In the genomic region with DNA sequence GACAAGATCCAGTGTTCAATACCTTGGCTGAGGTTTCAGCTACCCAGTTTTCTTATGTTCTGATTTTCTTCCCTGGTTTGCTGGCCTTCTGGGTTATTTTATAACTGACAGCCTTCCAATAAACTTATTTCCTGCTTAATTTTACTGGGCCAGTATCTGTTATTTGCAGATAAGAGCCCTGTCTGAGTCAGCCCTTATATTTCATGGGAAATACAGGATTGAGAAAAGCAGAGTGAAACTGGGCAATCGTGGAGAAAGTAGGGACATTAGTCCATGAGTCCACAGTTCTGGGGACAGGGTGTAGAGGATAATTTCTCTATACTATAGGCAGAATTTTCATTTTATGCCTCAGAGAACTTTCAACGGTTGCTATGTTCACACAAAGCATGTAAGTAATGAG, we compare ENCODE assay signal across 26 cellular contexts.
"Had no signal": no experiment of that assay in that cellular context is flagged by ENCODE, and none has a peak within 500 bp of the region (broad histone marks: within the 10 kb centered on the region; RNA-seq: fewer than 3 reads in every experiment).

No MANE protein-coding gene starts in this region.

- H3K4me3 ChIP-seq: coronary artery, esophagus squamous epithelium, gastrocnemius medialis, prostate gland, right atrium auricular region, sigmoid colon, suprapubic skin, transverse colon, upper lobe of right lung, uterus had no signal

- H3K4me3 Mint-ChIP-seq: naive thymus-derived CD4-positive, alpha-beta T cell; nephron progenitor cell; stimulated activated naive CD8-positive, alpha-beta T cell treated with anti-CD3 and anti-CD28 coated beads, Interleukin-15, amount 100 ng/mL, for 72 hours had no signal

- H3K36me3 ChIP-seq: esophagus squamous epithelium, gastrocnemius medialis, prostate gland, right atrium auricular region, sigmoid colon, transverse colon, upper lobe of right lung, uterus had no signal

- DNase-seq: dermis blood vessel endothelial cell; effector memory CD4-positive, alpha-beta T cell; esophagus squamous epithelium; foreskin fibroblast; gastrocnemius medialis; head of caudate nucleus; kidney; mesenchymal stem cell; midbrain; naive thymus-derived CD4-positive, alpha-beta T cell; nephron progenitor cell; nucleus accumbens; sigmoid colon; stimulated activated CD4-positive, alpha-beta T cell treated with anti-CD3 and anti-CD28 coated beads, Interleukin-15, amount 100 ng/mL, for 24 hours; stimulated activated CD4-positive, alpha-beta T cell treated with anti-CD3 and anti-CD28 coated beads, Interleukin-4, amount 100 ng/mL, for 1 hour; stimulated activated CD8-positive, alpha-beta memory T cell treated with anti-CD3 and anti-CD28 coated beads, Interleukin-4, amount 100 ng/mL, for 48 hours; stimulated activated naive CD4-positive, alpha-beta T cell; stimulated activated naive CD8-positive, alpha-beta T cell treated with anti-CD3 and anti-CD28 coated beads, Interleukin-15, amount 100 ng/mL, for 72 hours; transverse colon; upper lobe of right lung; uterus had no signal

- H3K4me1 Mint-ChIP-seq: naive thymus-derived CD4-positive, alpha-beta T cell; nephron progenitor cell; stimulated activated naive CD8-positive, alpha-beta T cell treated with anti-CD3 and anti-CD28 coated beads, Interleukin-15, amount 100 ng/mL, for 72 hours had no signal

- H3K27me3 Mint-ChIP-seq: naive thymus-derived CD4-positive, alpha-beta T cell; stimulated activated naive CD8-positive, alpha-beta T cell treated with anti-CD3 and anti-CD28 coated beads, Interleukin-15, amount 100 ng/mL, for 72 hours had no signal

- H3K27me3 ChIP-seq: esophagus squamous epithelium, gastrocnemius medialis, right atrium auricular region, sigmoid colon, suprapubic skin, transverse colon, upper lobe of right lung, uterus had no signal

- H3K27ac ChIP-seq: coronary artery, esophagus squamous epithelium, gastrocnemius medialis, prostate gland, right atrium auricular region, sigmoid colon, suprapubic skin, transverse colon, upper lobe of right lung, uterus had no signal

- H3K9me3 ChIP-seq: esophagus squamous epithelium, gastrocnemius medialis, prostate gland, right atrium auricular region, sigmoid colon, suprapubic skin, transverse colon, upper lobe of right lung, uterus had no signal

- H3K27ac Mint-ChIP-seq: nephron progenitor cell; stimulated activated naive CD8-positive, alpha-beta T cell treated with anti-CD3 and anti-CD28 coated beads, Interleukin-15, amount 100 ng/mL, for 72 hours had no signal

- H3K4me1 ChIP-seq: esophagus squamous epithelium, gastrocnemius medialis, prostate gland, right atrium auricular region, sigmoid colon, transverse colon, upper lobe of right lung, uterus had no signal

- FAIRE-seq: kidney had no signal

- H3K9me3 Mint-ChIP-seq: naive thymus-derived CD4-positive, alpha-beta T cell; nephron progenitor cell; stimulated activated naive CD8-positive, alpha-beta T cell treated with anti-CD3 and anti-CD28 coated beads, Interleukin-15, amount 100 ng/mL, for 72 hours had no signal

- ATAC-seq: gastrocnemius medialis; left lobe of liver; naive thymus-derived CD4-positive, alpha-beta T cell; stimulated activated naive CD8-positive, alpha-beta T cell treated with anti-CD3 and anti-CD28 coated beads, Interleukin-15, amount 100 ng/mL, for 72 hours; upper lobe of right lung had no signal
